ENCODE assay signal across 14 cellular contexts in genomic region chr10:12200850-12201249, GRCh38.
"Had no signal": no experiment of that assay in that cellular context is flagged by ENCODE, and none has a peak within 500 bp of the region (broad histone marks: within the 10 kb centered on the region; RNA-seq: fewer than 3 reads in every experiment).

No MANE protein-coding gene starts in this region.

- H3K27me3 Mint-ChIP-seq: type B pancreatic cell had no signal

- ATAC-seq: left colon, SK-N-SH treated with all-trans-retinoic acid at 6 μM for 48 hours had no signal

- H3K9me3 ChIP-seq: esophagus muscularis mucosa, suprapubic skin had no signal

- H3K4me3 Mint-ChIP-seq: brain, type B pancreatic cell had no signal

- DNase-seq: activated gamma-delta T cell treated with Interleukin-2 at 50 U/mL for 16 hours; activated T-cell treated with anti-CD3 and anti-CD28 coated beads for 4 hours; amygdala; central memory CD4-positive, alpha-beta T cell; left colon; stimulated activated naive CD4-positive, alpha-beta T cell; WERI-Rb-1 had no signal

- H3K9me3 Mint-ChIP-seq: brain, type B pancreatic cell had no signal

- H3K27me3 ChIP-seq: esophagus muscularis mucosa, suprapubic skin had no signal

- H3K36me3 ChIP-seq: WERI-Rb-1 had no signal

- H3K4me3 ChIP-seq: coronary artery, esophagus muscularis mucosa, lung, suprapubic skin had no signal

- H3K27ac ChIP-seq: coronary artery, esophagus muscularis mucosa, suprapubic skin, WERI-Rb-1 had no signal

- H3K27ac Mint-ChIP-seq: brain, type B pancreatic cell had no signal
